17 cellular contexts compared by ENCODE assay signal in genomic region chr11:10355257-10355661, GRCh38. TPM values are rescaled to one million over a fixed set of nuclear protein-coding genes. Genes with fewer than 3 reads are reported as not detected.
DNase-seq lines count a peak whose midpoint lies in the region; ATAC-seq and TF ChIP-seq lines count a peak whose summit lies in the region.
"Had no signal": no experiment of that assay in that cellular context is flagged by ENCODE, and none has a peak within 500 bp of the region (broad histone marks: within the 10 kb centered on the region; RNA-seq: fewer than 3 reads in every experiment).

No MANE protein-coding gene starts in this region.

- no peak for TF ChIP-seq CTCF in cardiac fibroblast (IDR thresholded peaks at IDR 0.05; ENCODE audit: low read depth, low read length)
- TF ChIP-seq CTCF in CD8-positive, alpha-beta T cell (IDR thresholded peaks at IDR 0.05): no peak
- no peak for TF ChIP-seq CTCF in brain microvascular endothelial cell (IDR thresholded peaks at IDR 0.05; ENCODE audit: low read depth, low read length, missing control alignments)
- TF ChIP-seq CTCF in thyroid gland (IDR thresholded peaks at IDR 0.05): no peak

- peaks cover 21% of the 10 kb centered on the region for H3K27me3 Mint-ChIP-seq in CD8-positive, alpha-beta T cell (ENCODE audit: low read depth)

- H3K9me3 Mint-ChIP-seq in CD8-positive, alpha-beta T cell: no peaks in the 10 kb centered on the region
- H3K9me3 Mint-ChIP-seq: activated T-cell treated with anti-CD3 and anti-CD28 coated beads, Interleukin-2, amount 50 U/mL, for 24 hours; central memory CD8-positive, alpha-beta T cell had no signal

- H3K27ac ChIP-seq in ACC112 (ENCODE audit: low read depth, low read length) (peak overlapping the region; percentile 88), brain microvascular endothelial cell (no peak overlapping the region), thyroid gland (no peak overlapping the region)
- no peak overlapping the region for H3K27ac ChIP-seq in CD8-positive, alpha-beta T cell (ENCODE audit: low read depth, low read length)

- H3K27me3 ChIP-seq in ACC112 (ENCODE audit: insufficient read depth, low read length): no peaks in the 10 kb centered on the region
- H3K27me3 ChIP-seq in CD8-positive, alpha-beta T cell (ENCODE audit: insufficient read depth, low read length): peaks cover 4% of the 10 kb centered on the region
- no peaks in the 10 kb centered on the region for H3K27me3 ChIP-seq in brain microvascular endothelial cell (replicated peaks)
- H3K27me3 ChIP-seq in thyroid gland: no peaks in the 10 kb centered on the region

- H2AFZ ChIP-seq in ACC112 (ENCODE audit: low read length, unreplicated experiment): no peak overlapping the region

- H3K4me3 ChIP-seq in ACC112 (ENCODE audit: low read depth, low read length): no peak overlapping the region
- H3K4me3 ChIP-seq in cardiac fibroblast (replicated peaks in 1 of 2; ENCODE audit: low read depth in 2 of 2, low read length in 2 of 2): no peak overlapping the region
- H3K4me3 ChIP-seq in CD8-positive, alpha-beta T cell (ENCODE audit: low read depth, low read length): no peak overlapping the region
- no peak overlapping the region for H3K4me3 ChIP-seq in brain microvascular endothelial cell (ENCODE audit: low read depth, low read length)
- H3K4me3 ChIP-seq in thyroid gland (replicated peaks in 1 of 3): no peak overlapping the region

- H3K4me1 ChIP-seq in ACC112 (ENCODE audit: control insufficient read depth, insufficient read depth, low read length, unreplicated experiment) (peaks cover 44% of the 10 kb centered on the region), thyroid gland (peaks cover 0 to 12% of the 10 kb centered on the region in 2 donors)
- no peaks in the 10 kb centered on the region for H3K4me1 ChIP-seq in CD8-positive, alpha-beta T cell (ENCODE audit: insufficient read depth, low read length)

- CTCF ChIA-PET in CD8-positive, alpha-beta T cell (lab: Charles Lee): interaction anchor here (1.0 to 1.3 kb wide), 2 partner anchors 10 to 148 kb away, joined by 3 to 4 read pairs; no protein-coding TSS in a partner anchor

- no peak for TF ChIP-seq POLR2A in thyroid gland (IDR thresholded peaks at IDR 0.05)

- H3K36me3 ChIP-seq in ACC112 (ENCODE audit: insufficient read depth, low read length): no peaks in the 10 kb centered on the region
- no peaks in the 10 kb centered on the region for H3K36me3 ChIP-seq in CD8-positive, alpha-beta T cell (ENCODE audit: insufficient read depth, low read length)
- no peaks in the 10 kb centered on the region for H3K36me3 ChIP-seq in brain microvascular endothelial cell (replicated peaks)
- no peaks in the 10 kb centered on the region for H3K36me3 ChIP-seq in thyroid gland

- ATAC-seq in CD8-positive, alpha-beta T cell: no peak
- ATAC-seq: stimulated activated memory B cell treated with anti-CD40 and anti-IgM and Interleukin-4, amounts not matched to agents 10 μg/mL and 1 μg/mL and 100 μg/mL, for 72 hours had no signal

- H3K9me3 ChIP-seq in CD8-positive, alpha-beta T cell (ENCODE audit: low read length): no peaks in the 10 kb centered on the region
- no peaks in the 10 kb centered on the region for H3K9me3 ChIP-seq in thyroid gland

- intact Hi-C loops in CD8-positive, alpha-beta T cell (cut with DNase I, micrococcal nuclease): no loop called here
- intact Hi-C loops in thyroid gland (cut with DNase I): no loop called here

- 29 to 39% methylated on average over 2 of the region's 2 CpGs for WGBS in thyroid gland, 2 donors

- no peaks in the 10 kb centered on the region for H3K36me3 Mint-ChIP-seq in CD8-positive, alpha-beta T cell
- H3K36me3 Mint-ChIP-seq: activated naive CD8-positive, alpha-beta T cell; stimulated activated memory B cell treated with anti-CD40 and anti-IgM and Interleukin-4, amounts not matched to agents 10 μg/mL and 1 μg/mL and 100 μg/mL, for 72 hours had no signal

- no peak overlapping the region for H3K4me3 Mint-ChIP-seq in CD8-positive, alpha-beta T cell
- H3K4me3 Mint-ChIP-seq: activated naive CD8-positive, alpha-beta T cell; activated T-cell treated with anti-CD3 and anti-CD28 coated beads, Interleukin-2, amount 50 U/mL, for 24 hours; central memory CD8-positive, alpha-beta T cell; stimulated activated memory B cell treated with anti-CD40 and anti-IgM and Interleukin-4, amounts not matched to agents 10 μg/mL and 1 μg/mL and 100 μg/mL, for 72 hours had no signal

- H3K79me2 ChIP-seq in ACC112 (ENCODE audit: control insufficient read depth, insufficient read depth, low read length, unreplicated experiment): no peaks in the 10 kb centered on the region

- peak; percentile 86 for DNase-seq in HCEC 1CT
- DNase-seq in cardiac fibroblast (ENCODE audit: low read depth in 2 of 2): peak; percentile 63 to 92
- peak; percentile 94 for DNase-seq in iris pigment epithelial cell (ENCODE audit: low read depth)
- DNase-seq in stimulated activated naive CD4-positive, alpha-beta T cell (lab: John Stamatoyannopoulos, UW): no peak
- no peak for DNase-seq in CD8-positive, alpha-beta T cell
- no peak for DNase-seq in brain microvascular endothelial cell
- no peak for DNase-seq in thyroid gland
- DNase-seq: ACHN; activated T-cell treated with anti-CD3 and anti-CD28 coated beads, Interleukin-2, amount 50 U/mL, for 24 hours; KG1; NCI-H1436; occipital lobe; small intestine had no signal

- POLR2A ChIA-PET in CD8-positive, alpha-beta T cell (lab: Charles Lee): no interaction called here

- H3K27ac Mint-ChIP-seq in CD8-positive, alpha-beta T cell: no peak overlapping the region
- H3K27ac Mint-ChIP-seq: activated naive CD8-positive, alpha-beta T cell; activated T-cell treated with anti-CD3 and anti-CD28 coated beads, Interleukin-2, amount 50 U/mL, for 24 hours; stimulated activated memory B cell treated with anti-CD40 and anti-IgM and Interleukin-4, amounts not matched to agents 10 μg/mL and 1 μg/mL and 100 μg/mL, for 72 hours had no signal

- in situ Hi-C loops in brain microvascular endothelial cell (cut with HindIII; ENCODE audit: low pct_ligation_motif_present, low sequenced_read_pairs): no loop called here

- no peaks in the 10 kb centered on the region for H3K4me1 Mint-ChIP-seq in CD8-positive, alpha-beta T cell (ENCODE audit: low read depth)
- H3K4me1 Mint-ChIP-seq: central memory CD8-positive, alpha-beta T cell had no signal

RNA-seq across cellular contexts. Expression of gene ADM, which starts 50.4 kb away (rescaled TPM):
- under 1 TPM; 0.79 to 0.81 TPM for total RNA-seq in CD8-positive, alpha-beta T cell
- total RNA-seq in thyroid gland: 10 to 100 TPM in 3 of 4 donors, 1 to 10 TPM in 1; 8.0 to 69.1 (median 20.5) TPM

Comparison
In these comparisons a context has a peak if more than half of its experiments do, and no peak if none do; other contexts are left out.
1. DNase-seq: peak in HCEC 1CT (single experiment), cardiac fibroblast (2 of 2) and iris pigment epithelial cell (single experiment); none in stimulated activated naive CD4-positive, alpha-beta T cell (0 of 6), CD8-positive, alpha-beta T cell (0 of 7), brain microvascular endothelial cell (single experiment) and thyroid gland (0 of 2).
2. RNA of gene ADM, which starts 50.4 kb away (total RNA-seq): 8.0 to 69.1 TPM in thyroid gland; 0.79 to 0.81 TPM in CD8-positive, alpha-beta T cell; every median in the first group is over 4 times any median in the second.